In the genomic region with DNA sequence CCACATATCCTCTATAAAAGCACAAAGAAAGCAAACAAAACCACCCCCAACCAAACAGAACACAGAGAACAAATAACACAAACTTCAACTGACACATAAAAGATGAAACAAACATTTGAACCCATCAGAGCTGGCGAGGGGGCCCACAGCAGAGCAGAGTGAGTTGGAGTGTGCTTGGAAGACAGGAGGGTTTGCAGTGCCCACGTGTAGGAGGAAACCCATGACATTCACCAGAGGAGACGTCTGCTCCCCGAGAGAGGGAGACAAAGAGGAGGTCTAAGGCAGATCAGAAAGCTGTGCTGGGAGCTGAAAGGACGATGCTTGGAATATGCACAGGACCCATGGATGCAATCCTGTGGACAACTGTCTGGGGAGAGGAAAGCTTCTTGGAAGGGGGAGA, we compare ENCODE assay signal across 9 cellular contexts. TPM values are rescaled to one million over a fixed set of nuclear protein-coding genes. Genes with fewer than 3 reads are reported as not detected.
A peak's percentile ranks its signal among the peaks of the same experiment; 100 is the strongest.
DNase-seq lines count a peak whose midpoint lies in the region; ATAC-seq and TF ChIP-seq lines count a peak whose summit lies in the region.
"Had no signal": no experiment of that assay in that cellular context is flagged by ENCODE, and none has a peak within 500 bp of the region (broad histone marks: within the 10 kb centered on the region; RNA-seq: fewer than 3 reads in every experiment).

No MANE protein-coding gene starts in this region.

- no peak overlapping the region for H2BK120ac ChIP-seq in neuronal stem cell (ENCODE audit: low read depth, low read length)

- peak overlapping the region; percentile 83 for H3K27ac ChIP-seq in VCaP
- H3K27ac ChIP-seq in neuronal stem cell (replicated peaks; ENCODE audit: low read length), result no peak overlapping the region
- H3K27ac ChIP-seq: BLaER1 treated with 17β-estradiol and CSF1 and Interleukin-3, amounts not matched to agents 10 nM and 100 nM had no signal

- no peak overlapping the region for H2BK12ac ChIP-seq in neuronal stem cell (ENCODE audit: low read length)

- no peak overlapping the region for H3K4me3 ChIP-seq in neuronal stem cell (ENCODE audit: low read length in 2 of 2)
- H3K4me3 ChIP-seq: BLaER1 treated with 17β-estradiol and CSF1 and Interleukin-3, amounts not matched to agents 10 nM and 100 nM had no signal

- H3K14ac ChIP-seq in neuronal stem cell (ENCODE audit: low read length), result peak overlapping the region; percentile 63

- H3K27me3 ChIP-seq in neuronal stem cell (ENCODE audit: control insufficient read depth in 3 of 3, insufficient read depth in 3 of 3, low read depth in 1 of 3, low read length in 3 of 3), result no peaks in the 10 kb centered on the region
- H3K27me3 ChIP-seq: BLaER1 treated with 17β-estradiol and CSF1 and Interleukin-3, amounts not matched to agents 10 nM and 100 nM had no signal

- no peak overlapping the region for H3K9ac ChIP-seq in neuronal stem cell (ENCODE audit: low read depth, low read length, poor library complexity)
- H3K9ac ChIP-seq: BLaER1 treated with 17β-estradiol and CSF1 and Interleukin-3, amounts not matched to agents 10 nM and 100 nM had no signal

- DNase-seq in NCI-H1436 (lab: John Stamatoyannopoulos, UW) (peak; percentile 6), NCI-H1436 treated with DMSO at 0.1 percent for 48 hours (lab: John Stamatoyannopoulos, UW) (no peak), neuronal stem cell (ENCODE audit: low spot score) (no peak)
- DNase-seq in stimulated activated CD4-positive, alpha-beta T cell treated with anti-CD3 and anti-CD28 coated beads, Interleukin-15, amount 100 ng/mL, for 24 hours, result no peak

- no peak overlapping the region for H3K18ac ChIP-seq in neuronal stem cell (ENCODE audit: low read length)

- no peak overlapping the region for H4K91ac ChIP-seq in neuronal stem cell (ENCODE audit: low read depth, low read length, poor library complexity)

- H3K4me2 ChIP-seq in neuronal stem cell (ENCODE audit: insufficient read depth, low read length, poor library complexity, severe bottlenecking), result no peak overlapping the region
- H3K4me2 ChIP-seq: BLaER1 treated with 17β-estradiol and CSF1 and Interleukin-3, amounts not matched to agents 10 nM and 100 nM had no signal

- no peak overlapping the region for H2BK5ac ChIP-seq in neuronal stem cell (ENCODE audit: low read length)

- H2AK5ac ChIP-seq in neuronal stem cell (ENCODE audit: low read depth, low read length), result no peak overlapping the region

- WGBS in neuronal stem cell (ENCODE audit: extremely low coverage in 2 of 2, insufficient read length in 2 of 2, insufficient replicate concordance in 1 of 2), 2 donors, result no CpG with 5 or more reads among the region's 5 CpGs

- H2BK15ac ChIP-seq in neuronal stem cell (ENCODE audit: low read length), result no peak overlapping the region

- H3K36me3 ChIP-seq in neuronal stem cell (replicated peaks in 1 of 2; ENCODE audit: control insufficient read depth in 2 of 2, insufficient read depth in 2 of 2, low read length in 2 of 2), result no peaks in the 10 kb centered on the region
- H3K36me3 ChIP-seq: BLaER1 treated with 17β-estradiol and CSF1 and Interleukin-3, amounts not matched to agents 10 nM and 100 nM had no signal

- TF ChIP-seq CTCF in VCaP (conservative IDR thresholded peaks at IDR 0.05), result peak; percentile 64

- H3K23ac ChIP-seq in neuronal stem cell (ENCODE audit: low read depth, low read length, poor library complexity), result peak overlapping the region; percentile 44

- peaks cover 0 to 22% of the 10 kb centered on the region in 2 donors for H3K9me3 ChIP-seq in neuronal stem cell (replicated peaks in 1 of 2; ENCODE audit: control insufficient read depth in 2 of 2, insufficient read depth in 1 of 2, low read depth in 1 of 2, low read length in 2 of 2)
- H3K9me3 ChIP-seq: BLaER1 treated with 17β-estradiol and CSF1 and Interleukin-3, amounts not matched to agents 10 nM and 100 nM had no signal

- H3K79me1 ChIP-seq in neuronal stem cell (ENCODE audit: low read depth, low read length), result no peaks in the 10 kb centered on the region

- ATAC-seq in HG03280 (IDR thresholded peaks at IDR 0.05; ENCODE audit: unreplicated experiment) (peak; percentile 52), GM19452 (IDR thresholded peaks at IDR 0.05; ENCODE audit: unreplicated experiment) (no peak), HG03135 (IDR thresholded peaks at IDR 0.05; ENCODE audit: unreplicated experiment) (no peak)

- no peak overlapping the region for H3K4ac ChIP-seq in neuronal stem cell (ENCODE audit: low read length)

- H4K8ac ChIP-seq in neuronal stem cell (ENCODE audit: low read depth, low read length), result no peak overlapping the region

- H2AFZ ChIP-seq in neuronal stem cell (ENCODE audit: low read length), result peak overlapping the region; percentile 21

- H3K4me1 ChIP-seq in neuronal stem cell (ENCODE audit: control insufficient read depth in 2 of 2, insufficient read depth in 1 of 2, low read depth in 1 of 2, low read length in 2 of 2), result peaks cover 8 to 9% of the 10 kb centered on the region in 2 donors

RNA-seq across cellular contexts. Expression of a gene that starts 27.0 kb away (rescaled TPM):
- polyA plus RNA-seq in neuronal stem cell (2013, experiment 1 of 2), result 54.5 TPM
- polyA plus RNA-seq in neuronal stem cell (2013, experiment 2 of 2), result 56.1 TPM

RNA-seq across cellular contexts. Expression of a gene that starts 28.6 kb away (rescaled TPM):
- 149 TPM for polyA plus RNA-seq in neuronal stem cell (2013, experiment 1 of 2)
- polyA plus RNA-seq in neuronal stem cell (2013, experiment 2 of 2), result 147 TPM
